Comparison of ENCODE assay signal across 8 cellular contexts in genomic region chr9:16058131-16058549, GRCh38.
DNase-seq lines count a peak whose midpoint lies in the region; ATAC-seq, FAIRE-seq and TF ChIP-seq lines count a peak whose summit lies in the region.
"Had no signal": no experiment of that assay in that cellular context is flagged by ENCODE, and none has a peak within 500 bp of the region (broad histone marks: within the 10 kb centered on the region; RNA-seq: fewer than 3 reads in every experiment).

No MANE protein-coding gene starts in this region.

- H2AK5ac ChIP-seq in neuronal stem cell (ENCODE audit: low read depth, low read length): no peak overlapping the region

- CTCF ChIA-PET in activated CD4-positive, alpha-beta memory T cell treated with anti-CD3 and anti-CD28 coated beads for 36 hours (lab: Charles Lee): no interaction called here

- WGBS in neuronal stem cell (ENCODE audit: extremely low coverage in 2 of 2, insufficient read length in 2 of 2, insufficient replicate concordance in 1 of 2), 2 donors: no CpG with 5 or more reads among the region's 7 CpGs
- 44 to 58% methylated on average over 7 of the region's 7 CpGs for WGBS in aorta, 2 donors

- peak overlapping the region; percentile 54 for H3K4me2 ChIP-seq in astrocyte (ENCODE audit: low read length)
- no peak overlapping the region for H3K4me2 ChIP-seq in neuronal stem cell (ENCODE audit: insufficient read depth, low read length, poor library complexity, severe bottlenecking)

- no peak overlapping the region for H3K4ac ChIP-seq in neuronal stem cell (ENCODE audit: low read length)

- peak overlapping the region; percentile 87 for H3K27ac ChIP-seq in astrocyte (ENCODE audit: low read depth, low read length)
- H3K27ac ChIP-seq in neuronal stem cell (replicated peaks; ENCODE audit: low read length): no peak overlapping the region
- no peak overlapping the region for H3K27ac ChIP-seq in aorta (ENCODE audit: low read depth in 1 of 2, low read length in 2 of 2)

- H2AFZ ChIP-seq in astrocyte (ENCODE audit: low read depth, low read length) (no peak overlapping the region), neuronal stem cell (ENCODE audit: low read length) (no peak overlapping the region)

- H3K9ac ChIP-seq in astrocyte (ENCODE audit: low read length) (peak overlapping the region; percentile 59), neuronal stem cell (ENCODE audit: low read depth, low read length, poor library complexity) (no peak overlapping the region)

- no peak overlapping the region for H4K8ac ChIP-seq in neuronal stem cell (ENCODE audit: low read depth, low read length)

- peaks cover 25% of the 10 kb centered on the region for H3K4me1 Mint-ChIP-seq in astrocyte (ENCODE audit: low read depth, unreplicated experiment)
- peaks cover 5% of the 10 kb centered on the region for H3K4me1 Mint-ChIP-seq in activated CD4-positive, alpha-beta memory T cell treated with anti-CD3 and anti-CD28 coated beads for 36 hours (ENCODE audit: low read depth)

- no peak overlapping the region for H3K4me3 Mint-ChIP-seq in astrocyte (ENCODE audit: unreplicated experiment)
- no peak overlapping the region for H3K4me3 Mint-ChIP-seq in activated CD4-positive, alpha-beta memory T cell treated with anti-CD3 and anti-CD28 coated beads for 36 hours
- H3K4me3 Mint-ChIP-seq: memory B cell had no signal

- peak overlapping the region; percentile 68 for H3K18ac ChIP-seq in neuronal stem cell (ENCODE audit: low read length)

- no peaks in the 10 kb centered on the region for H4K20me1 ChIP-seq in astrocyte (ENCODE audit: insufficient read depth, low read length)

- H2BK15ac ChIP-seq in neuronal stem cell (ENCODE audit: low read length): no peak overlapping the region

- no peak overlapping the region for H2BK120ac ChIP-seq in neuronal stem cell (ENCODE audit: low read depth, low read length)

- no peak overlapping the region for H3K23ac ChIP-seq in neuronal stem cell (ENCODE audit: low read depth, low read length, poor library complexity)

- ATAC-seq in GM18861 (IDR thresholded peaks at IDR 0.05; ENCODE audit: unreplicated experiment) (peak; percentile 39), HG03565 (IDR thresholded peaks at IDR 0.05; ENCODE audit: unreplicated experiment) (peak; percentile 37), aorta (ENCODE audit: low FRiP score) (no peak)

- H3K36me3 ChIP-seq in astrocyte (ENCODE audit: insufficient read depth, low read length): no peaks in the 10 kb centered on the region
- H3K36me3 ChIP-seq in neuronal stem cell (replicated peaks in 1 of 2; ENCODE audit: control insufficient read depth in 2 of 2, insufficient read depth in 2 of 2, low read length in 2 of 2): no peaks in the 10 kb centered on the region
- H3K36me3 ChIP-seq in aorta (ENCODE audit: control insufficient read depth in 1 of 2, insufficient read depth in 2 of 2, low read length in 1 of 2): peaks cover 0 to 3% of the 10 kb centered on the region in 2 donors

- no peak overlapping the region for H3K4me3 ChIP-seq in astrocyte (ENCODE audit: insufficient read depth, low read depth, low read length)
- H3K4me3 ChIP-seq in neuronal stem cell (ENCODE audit: low read length in 2 of 2): no peak overlapping the region
- H3K4me3 ChIP-seq in aorta (ENCODE audit: low read length in 2 of 2): no peak overlapping the region

- no peak for TF ChIP-seq CTCF in astrocyte (IDR thresholded peaks at IDR 0.05; ENCODE audit: insufficient read depth, low read depth, low read length)

- peaks cover 24% of the 10 kb centered on the region for H3K4me1 ChIP-seq in astrocyte (ENCODE audit: insufficient read depth, low read length)
- peaks cover 0 to 1% of the 10 kb centered on the region in 2 donors for H3K4me1 ChIP-seq in neuronal stem cell (ENCODE audit: control insufficient read depth in 2 of 2, insufficient read depth in 1 of 2, low read depth in 1 of 2, low read length in 2 of 2)
- no peaks in the 10 kb centered on the region for H3K4me1 ChIP-seq in aorta (ENCODE audit: control insufficient read depth in 1 of 2, insufficient read depth in 2 of 2, low read length in 2 of 2)

- no peak overlapping the region for H2BK12ac ChIP-seq in neuronal stem cell (ENCODE audit: low read length)

- DNase-seq in astrocyte (ENCODE audit: low read depth): peak; percentile 77
- DNase-seq in neuronal stem cell (ENCODE audit: low spot score): no peak
- no peak for DNase-seq in aorta
- no peak for DNase-seq in GOT3 (lab: John Stamatoyannopoulos, UW)
- no peak for DNase-seq in activated CD4-positive, alpha-beta memory T cell treated with anti-CD3 and anti-CD28 coated beads for 36 hours

- no peaks in the 10 kb centered on the region for H3K36me3 Mint-ChIP-seq in astrocyte (ENCODE audit: low read depth, unreplicated experiment)
- H3K36me3 Mint-ChIP-seq in activated CD4-positive, alpha-beta memory T cell treated with anti-CD3 and anti-CD28 coated beads for 36 hours: no peaks in the 10 kb centered on the region
- H3K36me3 Mint-ChIP-seq: memory B cell had no signal

- peak overlapping the region; percentile 92 for H3K27ac Mint-ChIP-seq in astrocyte (ENCODE audit: unreplicated experiment)
- no peak overlapping the region for H3K27ac Mint-ChIP-seq in activated CD4-positive, alpha-beta memory T cell treated with anti-CD3 and anti-CD28 coated beads for 36 hours
- H3K27ac Mint-ChIP-seq: memory B cell had no signal

- POLR2A ChIA-PET in activated CD4-positive, alpha-beta memory T cell treated with anti-CD3 and anti-CD28 coated beads for 36 hours (lab: Charles Lee): no interaction called here

- H3K79me2 ChIP-seq in astrocyte (ENCODE audit: insufficient read depth, low read length): no peaks in the 10 kb centered on the region

- FAIRE-seq in astrocyte (lab: Jason Lieb, UNC): peak; percentile 43

- no peak overlapping the region for H3K14ac ChIP-seq in neuronal stem cell (ENCODE audit: low read length)

- H3K27me3 Mint-ChIP-seq in astrocyte (ENCODE audit: low read depth, unreplicated experiment): no peaks in the 10 kb centered on the region
- H3K27me3 Mint-ChIP-seq in activated CD4-positive, alpha-beta memory T cell treated with anti-CD3 and anti-CD28 coated beads for 36 hours: no peaks in the 10 kb centered on the region

- H3K9me3 Mint-ChIP-seq in astrocyte (ENCODE audit: unreplicated experiment): peaks cover 4% of the 10 kb centered on the region
- no peaks in the 10 kb centered on the region for H3K9me3 Mint-ChIP-seq in activated CD4-positive, alpha-beta memory T cell treated with anti-CD3 and anti-CD28 coated beads for 36 hours

- no peak overlapping the region for H4K91ac ChIP-seq in neuronal stem cell (ENCODE audit: low read depth, low read length, poor library complexity)

- intact Hi-C loops in aorta (cut with DNase I): no loop called here
- intact Hi-C loops in activated CD4-positive, alpha-beta memory T cell treated with anti-CD3 and anti-CD28 coated beads for 36 hours (cut with micrococcal nuclease): no loop called here

- H3K27me3 ChIP-seq in astrocyte (ENCODE audit: insufficient read depth, low read length) (no peaks in the 10 kb centered on the region), neuronal stem cell (ENCODE audit: control insufficient read depth in 3 of 3, insufficient read depth in 3 of 3, low read depth in 1 of 3, low read length in 3 of 3) (no peaks in the 10 kb centered on the region), aorta (ENCODE audit: control insufficient read depth in 1 of 2, insufficient read depth in 2 of 2, low read length in 1 of 2) (no peaks in the 10 kb centered on the region)

- no peaks in the 10 kb centered on the region for H3K79me1 ChIP-seq in neuronal stem cell (ENCODE audit: low read depth, low read length)

- H3K9me3 ChIP-seq in astrocyte (ENCODE audit: insufficient read depth, low read depth, low read length): no peaks in the 10 kb centered on the region
- no peaks in the 10 kb centered on the region for H3K9me3 ChIP-seq in neuronal stem cell (replicated peaks in 1 of 2; ENCODE audit: control insufficient read depth in 2 of 2, insufficient read depth in 1 of 2, low read depth in 1 of 2, low read length in 2 of 2)
- no peaks in the 10 kb centered on the region for H3K9me3 ChIP-seq in aorta (ENCODE audit: control insufficient read depth, low read length)

- no peak overlapping the region for H2BK5ac ChIP-seq in neuronal stem cell (ENCODE audit: low read length)
